1 cellular context compared by ENCODE assay signal in the genomic region with DNA sequence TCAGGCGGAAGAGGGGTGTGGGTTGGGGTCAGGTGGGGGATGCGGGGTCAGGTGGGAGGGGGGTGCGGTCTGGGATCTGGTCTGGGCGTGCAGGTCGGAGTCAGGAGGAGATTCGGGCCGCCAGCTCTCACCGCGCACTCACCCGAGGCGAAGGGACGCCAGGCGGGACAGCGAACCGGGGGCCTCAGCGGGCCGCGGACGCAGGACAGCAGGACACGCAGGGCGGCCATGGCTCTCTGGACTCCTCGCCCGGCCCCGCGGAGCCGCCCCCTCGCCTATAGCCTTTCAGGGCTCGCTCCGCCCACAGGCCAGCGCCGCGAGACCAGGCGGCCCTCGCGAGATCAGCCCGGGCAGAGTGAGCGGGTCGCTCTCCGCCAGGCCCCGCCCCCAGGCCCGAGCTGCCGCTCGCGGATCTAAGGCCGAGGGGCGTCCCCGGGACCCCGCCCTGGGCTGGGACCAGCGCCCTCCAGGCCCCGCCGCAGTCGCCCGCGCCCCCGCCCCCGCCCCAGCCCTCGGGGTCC.
TF ChIP-seq lines count a peak whose summit lies in the region.

A gene (minus strand): TSS at position 251 of the 521 bp plus-strand sequence. CDS start 21 bp downstream, at position 230.

TF ChIP-seq in HEK293, 187 proteins besides CTCF, POLR2A, EP300 and RAD21 (continued from another document):
- TF ChIP-seq, protein P1, sequence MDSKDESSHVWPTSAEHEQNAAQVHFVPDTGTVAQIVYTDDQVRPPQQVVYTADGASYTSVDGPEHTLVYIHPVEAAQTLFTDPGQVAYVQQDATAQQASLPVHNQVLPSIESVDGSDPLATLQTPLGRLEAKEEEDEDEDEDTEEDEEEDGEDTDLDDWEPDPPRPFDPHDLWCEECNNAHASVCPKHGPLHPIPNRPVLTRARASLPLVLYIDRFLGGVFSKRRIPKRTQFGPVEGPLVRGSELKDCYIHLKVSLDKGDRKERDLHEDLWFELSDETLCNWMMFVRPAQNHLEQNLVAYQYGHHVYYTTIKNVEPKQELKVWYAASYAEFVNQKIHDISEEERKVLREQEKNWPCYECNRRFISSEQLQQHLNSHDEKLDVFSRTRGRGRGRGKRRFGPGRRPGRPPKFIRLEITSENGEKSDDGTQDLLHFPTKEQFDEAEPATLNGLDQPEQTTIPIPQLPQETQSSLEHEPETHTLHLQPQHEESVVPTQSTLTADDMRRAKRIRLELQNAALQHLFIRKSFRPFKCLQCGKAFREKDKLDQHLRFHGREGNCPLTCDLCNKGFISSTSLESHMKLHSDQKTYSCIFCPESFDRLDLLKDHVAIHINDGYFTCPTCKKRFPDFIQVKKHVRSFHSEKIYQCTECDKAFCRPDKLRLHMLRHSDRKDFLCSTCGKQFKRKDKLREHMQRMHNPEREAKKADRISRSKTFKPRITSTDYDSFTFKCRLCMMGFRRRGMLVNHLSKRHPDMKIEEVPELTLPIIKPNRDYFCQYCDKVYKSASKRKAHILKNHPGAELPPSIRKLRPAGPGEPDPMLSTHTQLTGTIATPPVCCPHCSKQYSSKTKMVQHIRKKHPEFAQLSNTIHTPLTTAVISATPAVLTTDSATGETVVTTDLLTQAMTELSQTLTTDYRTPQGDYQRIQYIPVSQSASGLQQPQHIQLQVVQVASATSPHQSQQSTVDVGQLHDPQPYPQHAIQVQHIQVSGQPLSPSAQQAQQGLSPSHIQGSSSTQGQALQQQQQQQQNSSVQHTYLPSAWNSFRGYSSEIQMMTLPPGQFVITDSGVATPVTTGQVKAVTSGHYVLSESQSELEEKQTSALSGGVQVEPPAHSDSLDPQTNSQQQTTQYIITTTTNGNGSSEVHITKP (tag by site-specific recombination; IDR thresholded peaks at IDR 0.05), result no peak
- TF ChIP-seq, protein P2, sequence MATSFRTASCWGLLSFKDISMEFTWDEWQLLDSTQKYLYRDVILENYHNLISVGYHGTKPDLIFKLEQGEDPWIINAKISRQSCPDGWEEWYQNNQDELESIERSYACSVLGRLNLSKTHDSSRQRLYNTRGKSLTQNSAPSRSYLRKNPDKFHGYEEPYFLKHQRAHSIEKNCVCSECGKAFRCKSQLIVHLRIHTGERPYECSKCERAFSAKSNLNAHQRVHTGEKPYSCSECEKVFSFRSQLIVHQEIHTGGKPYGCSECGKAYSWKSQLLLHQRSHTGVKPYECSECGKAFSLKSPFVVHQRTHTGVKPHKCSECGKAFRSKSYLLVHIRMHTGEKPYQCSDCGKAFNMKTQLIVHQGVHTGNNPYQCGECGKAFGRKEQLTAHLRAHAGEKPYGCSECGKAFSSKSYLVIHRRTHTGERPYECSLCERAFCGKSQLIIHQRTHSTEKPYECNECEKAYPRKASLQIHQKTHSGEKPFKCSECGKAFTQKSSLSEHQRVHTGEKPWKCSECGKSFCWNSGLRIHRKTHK (tag by site-specific recombination; IDR thresholded peaks at IDR 0.05), result no peak
- no peak for TF ChIP-seq OSR2 (tag by site-specific recombination; IDR thresholded peaks at IDR 0.05)
- TF ChIP-seq ZNF292 (tag by site-specific recombination; IDR thresholded peaks at IDR 0.05; ENCODE audit: borderline replicate concordance, low read depth), result no peak
- TF ChIP-seq ZNF112 (tag by site-specific recombination; IDR thresholded peaks at IDR 0.05), result no peak
- no peak for TF ChIP-seq ZNF324 (tag by site-specific recombination; IDR thresholded peaks at IDR 0.05)
- peak; percentile 29; the same call in 1 of the 2 replicates for TF ChIP-seq ZNF76 (tag by site-specific recombination; IDR thresholded peaks at IDR 0.05; ENCODE audit: borderline replicate concordance, low read depth)
TF ChIP-seq in HEK293: peak in this region for 35.
